ENCODE assay signal across 8 cellular contexts in the genomic region with DNA sequence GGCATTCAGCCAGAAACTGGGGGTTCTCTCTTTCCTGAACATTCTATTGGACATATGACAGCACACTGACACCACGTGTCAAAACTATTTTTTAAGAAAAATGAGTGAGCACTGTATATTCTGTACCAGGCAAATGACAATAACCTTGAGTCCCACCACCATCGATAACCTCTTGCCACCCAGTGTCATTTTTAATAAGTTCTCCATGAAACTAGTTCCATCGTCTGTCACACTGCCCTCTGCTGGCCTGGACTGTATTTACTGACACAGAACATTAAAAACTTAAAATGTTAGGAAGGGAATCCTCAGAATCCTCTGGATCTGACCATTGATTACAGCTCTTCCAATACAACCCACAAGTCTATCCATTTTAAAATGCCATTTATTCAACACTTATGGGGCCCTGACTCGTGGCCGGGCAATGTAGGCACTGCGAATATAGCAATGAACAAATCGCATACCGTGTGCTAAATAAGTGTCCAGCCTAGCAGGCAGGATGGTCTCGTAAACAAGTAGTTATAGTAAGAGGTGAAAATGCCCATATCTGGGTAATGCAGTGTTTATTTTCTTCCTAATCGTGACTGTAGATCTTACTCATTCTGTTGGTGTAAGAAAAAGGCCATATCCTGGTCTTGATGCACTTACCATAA. TPM values are rescaled to one million over a fixed set of nuclear protein-coding genes. Genes with fewer than 3 reads are reported as not detected.
DNase-seq lines count a peak whose midpoint lies in the region; ATAC-seq, FAIRE-seq and TF ChIP-seq lines count a peak whose summit lies in the region.

No MANE protein-coding gene starts in this region.

- no peak overlapping the region for H3K27ac ChIP-seq in CD4-positive, alpha-beta memory T cell (ENCODE audit: low read depth, low read length)
- no peak overlapping the region for H3K27ac ChIP-seq in H9 (ENCODE audit: insufficient read length, low read depth, low read length)
- H3K27ac ChIP-seq in GM12878 (ENCODE audit: control insufficient read depth, insufficient read depth) = no peak overlapping the region

- no peaks in the 10 kb centered on the region for H3K36me3 ChIP-seq in CD4-positive, alpha-beta memory T cell (ENCODE audit: insufficient read depth, low read length)
- H3K36me3 ChIP-seq in GM12878 (ENCODE audit: control insufficient read depth in 2 of 2, insufficient read depth in 2 of 2, low read length in 1 of 2) = no peaks in the 10 kb centered on the region

- no peaks in the 10 kb centered on the region for H3K4me1 Mint-ChIP-seq in CD4-positive, alpha-beta memory T cell
- no peaks in the 10 kb centered on the region for H3K4me1 Mint-ChIP-seq in H9

- H3K36me3 Mint-ChIP-seq in CD4-positive, alpha-beta memory T cell = no peaks in the 10 kb centered on the region
- no peaks in the 10 kb centered on the region for H3K36me3 Mint-ChIP-seq in H9 (ENCODE audit: insufficient read depth in 1 of 3, low read depth in 3 of 3)

- H4K8ac ChIP-seq in H9 (replicated peaks; ENCODE audit: insufficient read length, low read depth, low read length) = no peak overlapping the region

- H3K4me3 Mint-ChIP-seq in CD4-positive, alpha-beta memory T cell = no peak overlapping the region
- no peak overlapping the region for H3K4me3 Mint-ChIP-seq in H9

- RAD21 ChIA-PET in GM12878 (lab: Charles Lee; ENCODE audit: unreplicated experiment) = no interaction called here

- H3K9ac ChIP-seq in H9 (ENCODE audit: extremely low read depth, insufficient read length, low read length) (no peak overlapping the region), GM12878 (ENCODE audit: control insufficient read depth, insufficient read depth, low read length) (no peak overlapping the region)

- H4K91ac ChIP-seq in H9 (ENCODE audit: insufficient read length, low read depth, low read length) = no peak overlapping the region

- no peak overlapping the region for H3K18ac ChIP-seq in H9 (ENCODE audit: insufficient read length, low read depth, low read length)

- no peaks in the 10 kb centered on the region for H3K79me1 ChIP-seq in H9 (ENCODE audit: insufficient read depth, low read depth, low read length, poor library complexity, severe bottlenecking)

- in situ Hi-C loops in GM12878 (cut with MboI) = loop anchor here (10.0 kb wide), 1 partner anchor 500 kb away; no protein-coding TSS in a partner anchor

- H3T11ph ChIP-seq in H9 (ENCODE audit: low read length) = no peak overlapping the region

- ATAC-seq in GM12878 (peak; percentile 60), HG03571 (IDR thresholded peaks at IDR 0.05; ENCODE audit: unreplicated experiment) (no peak)

- peak; percentile 84 for TF ChIP-seq CTCF in H9 (conservative IDR thresholded peaks at IDR 0.05)
- peak; percentile 52 to 71 (median 55) for TF ChIP-seq CTCF in GM12878 (IDR thresholded peaks at IDR 0.05 in 2 of 3, conservative IDR thresholded peaks at IDR 0.05 in 1 of 3; ENCODE audit: control insufficient read depth in 2 of 3, extremely low read depth in 1 of 3, insufficient read depth in 1 of 3, low read depth in 3 of 3, low read length in 3 of 3)

- H4K20me1 ChIP-seq in H9 (ENCODE audit: control insufficient read depth, insufficient read depth, insufficient read length) = no peaks in the 10 kb centered on the region
- no peaks in the 10 kb centered on the region for H4K20me1 ChIP-seq in GM12878 (ENCODE audit: control insufficient read depth, insufficient read depth)

- H2AK5ac ChIP-seq in H9 (ENCODE audit: insufficient read length, low read length) = no peak overlapping the region

- no peak overlapping the region for H3K23ac ChIP-seq in H9 (ENCODE audit: insufficient read length, low read depth, low read length)

- H2BK15ac ChIP-seq in H9 (ENCODE audit: low read depth, low read length) = no peak overlapping the region

- H2BK20ac ChIP-seq in H9 (ENCODE audit: low read depth, low read length, poor library complexity, severe bottlenecking) = no peak overlapping the region

- no peak overlapping the region for H4K5ac ChIP-seq in H9 (ENCODE audit: insufficient read length, low read depth, low read length)

- H3K4me1 ChIP-seq in CD4-positive, alpha-beta memory T cell (ENCODE audit: insufficient read depth, low read length) = no peaks in the 10 kb centered on the region
- H3K4me1 ChIP-seq in H9 (ENCODE audit: insufficient read depth, low read length) (no peaks in the 10 kb centered on the region; the same call in 1 of the 2 replicates), GM12878 (ENCODE audit: control insufficient read depth, insufficient read depth, low read length) (no peaks in the 10 kb centered on the region)

- no peaks in the 10 kb centered on the region for H3K79me2 ChIP-seq in H9 (ENCODE audit: insufficient read depth, low read length)
- H3K79me2 ChIP-seq in GM12878 (ENCODE audit: control insufficient read depth, insufficient read depth, low read length) = no peaks in the 10 kb centered on the region

- no peaks in the 10 kb centered on the region for H3K9me3 ChIP-seq in CD4-positive, alpha-beta memory T cell (ENCODE audit: control insufficient read depth in 1 of 2, low read length in 2 of 2)
- H3K9me3 ChIP-seq in H9 (ENCODE audit: control insufficient read depth, low read depth, low read length) (no peaks in the 10 kb centered on the region), GM12878 (replicated peaks; ENCODE audit: control insufficient read depth, insufficient read depth, low read length) (no peaks in the 10 kb centered on the region)

- no CpG with 5 or more reads among the region's 10 CpGs for WGBS in H9 (ENCODE audit: extremely low coverage, insufficient read length, low lambda C conversion rate)
- 16% methylated on average over 10 of the region's 10 CpGs for WGBS in GM12878 (ENCODE audit: insufficient coverage, insufficient replicate concordance, low lambda C conversion rate, missing lambda C conversion rate)

- no peaks in the 10 kb centered on the region for H3K23me2 ChIP-seq in H9 (ENCODE audit: insufficient read length, low read depth, low read length, poor library complexity, severe bottlenecking)

- H2AFZ ChIP-seq in H9 (ENCODE audit: low read length) (no peak overlapping the region), GM12878 (ENCODE audit: control insufficient read depth, low read depth, low read length) (no peak overlapping the region)

- peak; percentile 0 to 37 (median 7) for DNase-seq in CD4-positive, alpha-beta memory T cell
- peak; percentile 36 for DNase-seq in H9
- DNase-seq in RPMI8226 = peak; percentile 57
- no peak for DNase-seq in GM12878 (ENCODE audit: low read depth, low spot score)
- DNase-seq in iPS-NIHi7 (ENCODE audit: extremely low spot score) = peak; percentile 41
- DNase-seq in stimulated activated CD4-positive, alpha-beta T cell treated with anti-CD3 and anti-CD28 coated beads, Interleukin-1b, Interleukin-23, amount 100 ng/mL, for 24 hours (ENCODE audit: low read depth in 4 of 4, low spot score in 1 of 4) = peak; percentile 12 to 26 (median 20)
- DNase-seq in HuH-7.5 (ENCODE audit: low spot score) = no peak

- no peak overlapping the region for H2BK12ac ChIP-seq in H9 (ENCODE audit: insufficient read length, low read depth, low read length)

- no peak overlapping the region for H2BK5ac ChIP-seq in H9 (ENCODE audit: insufficient read length, low read length)

- no peak overlapping the region for H3K4me3 ChIP-seq in CD4-positive, alpha-beta memory T cell (ENCODE audit: low read length in 2 of 2)
- H3K4me3 ChIP-seq in GM12878 = no peak overlapping the region

- peaks cover 0 to 2% of the 10 kb centered on the region in 2 donors for H3K27me3 Mint-ChIP-seq in CD4-positive, alpha-beta memory T cell
- H3K27me3 Mint-ChIP-seq in H9 (ENCODE audit: low read depth) = no peaks in the 10 kb centered on the region

- H3K4ac ChIP-seq in H9 (ENCODE audit: low read depth, low read length) = no peak overlapping the region

- H3K27me3 ChIP-seq in CD4-positive, alpha-beta memory T cell (ENCODE audit: insufficient read depth, low read length) = no peaks in the 10 kb centered on the region
- H3K27me3 ChIP-seq in H9 (ENCODE audit: insufficient read depth, low read length) (no peaks in the 10 kb centered on the region), GM12878 (replicated peaks in 1 of 2; ENCODE audit: control insufficient read depth in 2 of 2, insufficient read depth in 2 of 2, low read length in 1 of 2) (no peaks in the 10 kb centered on the region)

- TF ChIP-seq RAD21 in GM12878 (IDR thresholded peaks at IDR 0.05; ENCODE audit: insufficient read depth, low read depth, low read length) = peak; percentile 60

- H3K56ac ChIP-seq in H9 (ENCODE audit: insufficient read length, low read depth, low read length) = no peak overlapping the region

- intact Hi-C loops in CD4-positive, alpha-beta memory T cell (cut with micrococcal nuclease) = no loop called here
- intact Hi-C loops in GM12878 (cut with micrococcal nuclease; ENCODE audit: unreplicated experiment) = loop anchor here (1.0 to 5.0 kb wide), 5 partner anchors 122 to 497 kb away; a partner anchor contains a TSS

- no peak for TF ChIP-seq POLR2A in GM12878 (IDR thresholded peaks at IDR 0.05; ENCODE audit: low read depth, low read length)

- peak; percentile 57 for FAIRE-seq in GM12878 (lab: Jason Lieb, UNC)

- no peak overlapping the region for H3K14ac ChIP-seq in H9 (ENCODE audit: insufficient read depth, low read length)

- H3K9me3 Mint-ChIP-seq in CD4-positive, alpha-beta memory T cell = peaks cover 0 to 2% (median 0%) of the 10 kb centered on the region in 8 donors
- H3K9me3 Mint-ChIP-seq in H9 = no peaks in the 10 kb centered on the region

- POLR2A ChIA-PET in CD4-positive, alpha-beta memory T cell (lab: Charles Lee; ENCODE audit: partially characterized antibody) = no interaction called here
- POLR2A ChIA-PET in GM12878 (lab: Charles Lee) = no interaction called here

- no peak overlapping the region for H3K27ac Mint-ChIP-seq in CD4-positive, alpha-beta memory T cell
- H3K27ac Mint-ChIP-seq in H9 = no peak overlapping the region

- no peak overlapping the region for H3K4me2 ChIP-seq in H9 (ENCODE audit: insufficient read depth, insufficient read length, low read length)
- H3K4me2 ChIP-seq in GM12878 (ENCODE audit: control insufficient read depth, insufficient read depth) = no peak overlapping the region

- CTCF ChIA-PET in CD4-positive, alpha-beta memory T cell (lab: Charles Lee; ENCODE audit: partially characterized antibody) = interaction anchor here (0.6 to 2.2 kb wide), 3 partner anchors 9 to 496 kb away, joined by 3 to 5 read pairs (median 3); no protein-coding TSS in a partner anchor
- CTCF ChIA-PET in GM12878 (lab: Yijun Ruan, JAX) = interaction anchor here (0.8 to 3.8 kb wide), 9 partner anchors 14 to 260 kb away, joined by 3 to 15 read pairs (median 4); no protein-coding TSS in a partner anchor

- no peak overlapping the region for H2BK120ac ChIP-seq in H9 (ENCODE audit: low read depth, low read length, poor library complexity, severe bottlenecking)

- BruUV-seq in GM12878 (replicated peaks; lab: Mats Ljungman, UMichigan) = no TSS peak

- SMC1A ChIA-PET in GM12878 (lab: Charles Lee; ENCODE audit: uncharacterized antibody, unreplicated experiment) = interaction anchor here (1.2 to 4.3 kb wide), 2 partner anchors 106 to 257 kb away, joined by 3 to 21 read pairs; no protein-coding TSS in a partner anchor

- TF ChIP-seq EP300 in GM12878 (IDR thresholded peaks at IDR 0.05; ENCODE audit: borderline replicate concordance in 1 of 2, control insufficient read depth in 1 of 2, low read depth in 2 of 2, low read length in 2 of 2) = no peak

RNA-seq across cellular contexts. Expression of a gene that starts 35.9 kb away (rescaled TPM):
- total RNA-seq in CD4-positive, alpha-beta memory T cell = not detected
- under 1 TPM; 0.36 to 0.81 TPM for polyA plus RNA-seq in CD4-positive, alpha-beta memory T cell
- total RNA-seq in H9 (2021) (1.3 and 2.6 TPM in 2 replicates), GM12878 (2014; rRNA removed) (1.2 and 1.6 TPM in 2 replicates), GM12878 (2014; rRNA removed; fragmentation: Illumina TruSeq; extraction: Trizol) (0.85 and 1.7 TPM in 2 replicates), GM12878 (2021) (0.93 and 1.1 TPM in 2 replicates)
- 6.5 and 7.7 TPM in 2 replicates for total RNA-seq in GM12878 (2013; cell fraction: nucleolus; rRNA removed)
- polyA plus RNA-seq in GM12878 (2011; ENCODE audit: low read depth) = 0.34 TPM
- polyA plus RNA-seq in GM12878 (2011; rRNA removed) (8.1 and 11.0 TPM in 2 replicates), GM12878 (2014; fragmentation: Illumina TruSeq; extraction: Trizol) (0.62 and 1.3 TPM in 2 replicates), GM12878 (2014; fragmentation: Nextera tagmentation; extraction: Ambion mirVana) (1 to 10 TPM; 1.0 to 1.3 TPM), GM12878 (2014; rRNA removed) (0.79 and 0.82 TPM in 2 replicates), GM12878 (2016; fragmentation: Nextera tagmentation; extraction: Ambion mirVana) (1 to 10 TPM; 1.5 to 1.6 TPM)
- polyA plus RNA-seq in GM12878 (2011; cell fraction: cytosol; rRNA removed) = 7.2 and 7.6 TPM in 2 replicates
- 18.3 and 20.1 TPM in 2 replicates for polyA plus RNA-seq in GM12878 (2011; cell fraction: nucleus; rRNA removed)
- polyA plus RNA-seq in GM12878 (2012) = 0.70 and 0.73 TPM in 2 replicates
- polyA minus RNA-seq in GM12878 (2011; rRNA and poly(A)+ RNA removed) = 20.4 and 21.2 TPM in 2 replicates
- 6.9 and 8.0 TPM in 2 replicates for polyA minus RNA-seq in GM12878 (2011; cell fraction: cytosol; rRNA and poly(A)+ RNA removed)
- polyA minus RNA-seq in GM12878 (2011; cell fraction: nucleus; rRNA and poly(A)+ RNA removed) = 13.1 and 18.1 TPM in 2 replicates

Comparison
In these comparisons a context has a peak if more than half of its experiments do, and no peak if none do; other contexts are left out.
1. DNase-seq: peak in CD4-positive, alpha-beta memory T cell (5 of 5), H9 (single experiment), RPMI8226 (single experiment), iPS-NIHi7 (single experiment) and stimulated activated CD4-positive, alpha-beta T cell treated with anti-CD3 and anti-CD28 coated beads, Interleukin-1b, Interleukin-23, amount 100 ng/mL, for 24 hours (4 of 4); none in GM12878 (single experiment) and HuH-7.5 (single experiment).